In the genomic region with DNA sequence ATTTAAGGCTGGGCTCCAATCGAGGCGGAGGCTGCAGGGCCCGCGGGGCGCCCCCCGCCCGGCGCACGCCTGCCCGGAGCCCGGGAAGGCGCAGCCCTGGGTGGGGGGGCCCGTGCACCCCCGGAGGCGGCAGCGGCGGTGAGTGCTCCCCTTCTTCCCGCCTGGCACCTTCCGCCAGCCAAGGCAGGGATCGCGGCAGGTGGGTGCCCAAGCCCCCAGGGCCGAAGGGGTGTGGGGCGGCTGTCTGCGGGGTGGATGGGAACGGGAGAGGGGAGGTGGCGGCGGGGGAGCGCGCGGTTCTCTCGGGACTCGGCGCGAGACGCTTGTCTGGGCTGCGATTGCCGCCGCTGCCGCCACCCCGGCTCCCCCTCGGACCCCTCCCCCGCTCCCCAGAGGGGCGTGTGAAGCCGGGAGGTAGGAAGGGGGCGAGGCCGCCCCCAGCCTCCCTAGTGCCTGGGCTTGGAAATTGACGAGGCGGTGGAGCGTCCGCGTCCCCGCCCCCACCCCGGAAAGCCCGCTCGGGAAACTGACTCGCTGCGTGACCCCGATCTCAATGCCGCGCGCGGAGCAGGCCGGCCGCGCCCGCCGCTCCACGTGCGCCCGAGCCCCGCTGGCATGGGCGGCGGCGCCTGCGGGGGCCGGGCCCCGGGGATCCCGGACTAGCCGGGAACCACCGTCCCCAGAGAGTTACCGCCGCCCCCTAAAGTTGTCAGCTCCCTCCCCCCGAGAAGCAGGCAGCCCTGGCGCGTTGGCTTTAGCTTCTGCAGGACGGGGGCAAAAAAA, we compare ENCODE assay signal across 8 cellular contexts.
DNase-seq lines count a peak whose midpoint lies in the region; ATAC-seq and TF ChIP-seq lines count a peak whose summit lies in the region.

No MANE protein-coding gene starts in this region.

- H3K4me1 Mint-ChIP-seq in T-helper 17 cell (peaks cover 12% of the 10 kb centered on the region), naive B cell (peaks cover 12 to 23% (median 17%) of the 10 kb centered on the region in 3 donors)

- H3K9me3 Mint-ChIP-seq in naive B cell = no peaks in the 10 kb centered on the region

- ATAC-seq in HG02981 (IDR thresholded peaks at IDR 0.05; ENCODE audit: unreplicated experiment) = peak; percentile 23
- peak; percentile 36 for ATAC-seq in T-helper 17 cell
- peak; percentile 13 to 18 for ATAC-seq in naive B cell (ENCODE audit: low read depth in 2 of 2)

- H3K27me3 Mint-ChIP-seq in T-helper 17 cell (peaks cover 20% of the 10 kb centered on the region), naive B cell (peaks cover 15 to 54% (median 16%) of the 10 kb centered on the region in 3 donors)

- H3K27ac Mint-ChIP-seq in T-helper 17 cell (no peak overlapping the region), naive B cell (peak overlapping the region in 1 of 6 donors; percentile 50)

- TF ChIP-seq CTCF in GM13977 (IDR thresholded peaks at IDR 0.05; ENCODE audit: extremely low read depth, insufficient read depth, missing control alignments) (no peak), epithelial cell of esophagus (IDR thresholded peaks at IDR 0.05; ENCODE audit: insufficient read depth, low read depth, low read length, missing control alignments) (no peak)

- H3K4me3 ChIP-seq in epithelial cell of esophagus (ENCODE audit: low read length) = peak overlapping the region; percentile 70

- peak overlapping the region; percentile 80 for H3K4me3 Mint-ChIP-seq in T-helper 17 cell
- H3K4me3 Mint-ChIP-seq in naive B cell = peak overlapping the region; percentile 71 to 91 (median 84)

- no peaks in the 10 kb centered on the region for H3K9me3 ChIP-seq in T-helper 17 cell (ENCODE audit: control insufficient read depth, low read length, poor library complexity, severe bottlenecking)

- peak; percentile 40 for DNase-seq in 8988T
- peak; percentile 62 for DNase-seq in GM13977 (ENCODE audit: low spot score)
- no peak for DNase-seq in T-helper 17 cell
- DNase-seq in epithelial cell of esophagus (ENCODE audit: low read depth) = no peak
- no peak for DNase-seq in naive B cell
- no peak for DNase-seq in iPS-NIHi7 (ENCODE audit: extremely low spot score)
- DNase-seq in SW 1271 (lab: John Stamatoyannopoulos, UW) = no peak

- no peaks in the 10 kb centered on the region for H3K36me3 Mint-ChIP-seq in T-helper 17 cell (ENCODE audit: low read depth)
- no peaks in the 10 kb centered on the region for H3K36me3 Mint-ChIP-seq in naive B cell

- in situ Hi-C loops in GM13977 (cut with MboI; ENCODE audit: low pct_unique_long_range_greater_than_20kb, low sequenced_read_pairs, unreplicated experiment) = no loop called here

Comparison
In these comparisons a context has a peak if more than half of its experiments do, and no peak if none do; other contexts are left out.
1. DNase-seq: peak in 8988T (single experiment) and GM13977 (single experiment); none in T-helper 17 cell (0 of 3), epithelial cell of esophagus (single experiment), naive B cell (single experiment), iPS-NIHi7 (single experiment) and SW 1271 (0 of 2).
2. Peak in every context shown above with its lines, with median percentiles within 50 percentile points of each other: ATAC-seq.